Comparison of ENCODE assay signal across 17 cellular contexts in the genomic region with DNA sequence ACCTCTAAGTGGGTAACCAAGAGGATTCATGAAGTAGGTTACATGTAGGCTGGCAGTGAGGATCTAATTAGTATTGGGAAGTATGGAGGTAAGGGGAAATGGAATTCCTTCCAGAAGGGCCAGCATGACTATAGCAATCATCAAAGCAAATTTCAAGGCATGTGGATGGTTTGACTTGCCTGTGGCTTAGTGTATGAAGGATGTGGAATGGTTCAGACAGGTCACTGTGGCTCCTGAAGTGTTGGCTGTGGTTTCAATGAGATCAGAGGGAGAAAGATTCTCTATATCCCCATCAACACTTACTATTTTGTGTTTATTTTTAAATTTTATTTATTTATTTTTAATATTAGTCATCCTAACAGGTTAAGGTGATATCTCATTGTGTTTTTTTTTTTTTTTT.
"Had no signal": no experiment of that assay in that cellular context is flagged by ENCODE, and none has a peak within 500 bp of the region (broad histone marks: within the 10 kb centered on the region; RNA-seq: fewer than 3 reads in every experiment).

No MANE protein-coding gene starts in this region.

- H3K36me3 ChIP-seq: MG63 had no signal

- ATAC-seq: Panc1 had no signal

- H3K27me3 ChIP-seq: MG63 had no signal

- H3K4me3 ChIP-seq: MG63 had no signal

- H3K27ac ChIP-seq: RWPE1 had no signal

- DNase-seq: KBM-7, MG63, NCI-H1092, NCI-H1105 treated with DMSO at 0.1 percent for 48 hours, NCI-H1417 treated with DMSO at 0.1 percent for 48 hours, NCI-H146, NCI-H1694 treated with DMSO at 0.1 percent for 48 hours, NCI-H1930, NCI-H2081, NCI-H2107, NCI-H2227 treated with DMSO at 0.1 percent for 48 hours, NCI-H510A, NCI-H524 treated with DMSO at 0.1 percent for 48 hours, NCI-H82, SHP77 had no signal
